8 cellular contexts compared by ENCODE assay signal in the genomic region with DNA sequence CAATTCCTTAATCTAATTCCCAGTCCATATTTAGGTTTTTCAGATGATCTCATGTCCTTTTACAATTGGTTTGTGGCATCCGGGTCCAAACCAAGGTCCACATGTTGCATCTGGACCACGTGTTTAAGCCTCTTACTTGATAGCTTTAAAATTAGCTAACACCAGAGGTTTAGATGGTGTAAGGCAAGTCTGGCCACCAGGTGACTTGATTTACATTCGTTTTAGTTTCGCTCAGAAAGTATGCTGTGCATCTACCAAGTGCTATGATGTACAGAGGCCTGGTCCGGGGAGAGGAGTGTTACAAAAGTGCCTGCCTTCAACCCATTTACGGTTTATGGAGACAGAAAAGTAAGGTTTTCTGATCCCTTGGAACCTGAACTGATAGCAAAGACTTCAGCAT. TPM values are rescaled to one million over a fixed set of nuclear protein-coding genes. Genes with fewer than 3 reads are reported as not detected.
DNase-seq lines count a peak whose midpoint lies in the region; ATAC-seq and TF ChIP-seq lines count a peak whose summit lies in the region.

No MANE protein-coding gene starts in this region.

- in situ Hi-C loops in HAP-1 (cut with MboI; ENCODE audit: low sequenced_read_pairs): no loop called here

- H3K9me3 ChIP-seq in Caco-2 (no peaks in the 10 kb centered on the region), HAP-1 (no peaks in the 10 kb centered on the region), SK-N-MC (ENCODE audit: low read depth, low read length) (no peaks in the 10 kb centered on the region), neural progenitor cell (ENCODE audit: low read depth) (no peaks in the 10 kb centered on the region)

- no peaks in the 10 kb centered on the region for H3K9me3 Mint-ChIP-seq in Caco-2 (ENCODE audit: unreplicated experiment)
- no peaks in the 10 kb centered on the region for H3K9me3 Mint-ChIP-seq in neural progenitor cell

- H3K27ac Mint-ChIP-seq in Caco-2 (ENCODE audit: unreplicated experiment) (peak overlapping the region; percentile 98), neural progenitor cell (peak overlapping the region; percentile 91)

- H3K36me3 Mint-ChIP-seq in Caco-2 (ENCODE audit: insufficient read depth, unreplicated experiment) (peaks cover 43% of the 10 kb centered on the region), neural progenitor cell (peaks cover 9% of the 10 kb centered on the region)

- intact Hi-C loops in Caco-2 (cut with micrococcal nuclease; ENCODE audit: unreplicated experiment): no loop called here
- intact Hi-C loops in dorsolateral prefrontal cortex (cut with DNase I): no loop called here

- peak overlapping the region; percentile 84 for H3K4me2 ChIP-seq in neural progenitor cell

- H3K9ac ChIP-seq in SK-N-MC (ENCODE audit: insufficient read length): peak overlapping the region; percentile 80
- peak overlapping the region; percentile 16 for H3K9ac ChIP-seq in neural progenitor cell

- peaks cover 22% of the 10 kb centered on the region for H3K4me1 ChIP-seq in Caco-2
- H3K4me1 ChIP-seq in HAP-1: peaks cover 28% of the 10 kb centered on the region
- peaks cover 15% of the 10 kb centered on the region for H3K4me1 ChIP-seq in neural progenitor cell

- POLR2A ChIA-PET in Caco-2 (lab: Charles Lee): interaction anchor here (0.5 kb wide), 1 partner anchor 11 kb away, joined by 3 read pairs; no protein-coding TSS in a partner anchor

- no peak for ATAC-seq in GM21528 (IDR thresholded peaks at IDR 0.05; ENCODE audit: low FRiP score, unreplicated experiment)
- no peak for ATAC-seq in HG03342 (IDR thresholded peaks at IDR 0.05; ENCODE audit: unreplicated experiment)

- TF ChIP-seq CTCF in Caco-2 (IDR thresholded peaks at IDR 0.05; ENCODE audit: insufficient read depth in 1 of 2, low read depth in 1 of 2, low read length in 1 of 2, severe bottlenecking in 1 of 2, unreplicated experiment in 1 of 2): no peak
- TF ChIP-seq CTCF in dorsolateral prefrontal cortex (IDR thresholded peaks at IDR 0.05 in 54 of 56, conservative IDR thresholded peaks at IDR 0.05 in 2 of 56; ENCODE audit: low read depth in 1 of 56, partially characterized antibody in 56 of 56): no peak
- TF ChIP-seq CTCF in neural progenitor cell (IDR thresholded peaks at IDR 0.05): no peak

- H3K27me3 Mint-ChIP-seq in Caco-2 (ENCODE audit: insufficient read depth, unreplicated experiment) (no peaks in the 10 kb centered on the region), neural progenitor cell (ENCODE audit: insufficient read depth, low read depth) (peaks cover 2% of the 10 kb centered on the region)

- H3K4me3 ChIP-seq in Caco-2 (ENCODE audit: low read depth, low read length): peak overlapping the region; percentile 77
- H3K4me3 ChIP-seq in HAP-1: peak overlapping the region; percentile 94
- peak overlapping the region; percentile 82 for H3K4me3 ChIP-seq in SK-N-MC
- H3K4me3 ChIP-seq in dorsolateral prefrontal cortex: peak overlapping the region; percentile 53 to 97 (median 90)
- peak overlapping the region; percentile 91 for H3K4me3 ChIP-seq in neural progenitor cell

- CTCF ChIA-PET in Caco-2 (lab: Charles Lee): interaction anchor here (0.9 to 2.5 kb wide), 6 partner anchors 45 to 1191 kb away, joined by 3 to 8 read pairs (median 4); a partner anchor contains a TSS

- H3K36me3 ChIP-seq in Caco-2 (ENCODE audit: control insufficient read depth, insufficient read depth, low read length) (no peaks in the 10 kb centered on the region), HAP-1 (replicated peaks) (peaks cover 19% of the 10 kb centered on the region), SK-N-MC (ENCODE audit: insufficient read depth, low read length) (peaks cover 2% of the 10 kb centered on the region; the same call in 1 of the 2 replicates), neural progenitor cell (peaks cover 8% of the 10 kb centered on the region)

- no peak overlapping the region for H3K27ac ChIP-seq in SK-N-MC
- peak overlapping the region in 56 of 59 donors; percentile 49 to 98 (median 92) for H3K27ac ChIP-seq in dorsolateral prefrontal cortex
- peak overlapping the region; percentile 99 for H3K27ac ChIP-seq in neural progenitor cell

- peaks cover 26% of the 10 kb centered on the region for H4K20me1 ChIP-seq in neural progenitor cell (ENCODE audit: low read depth)

- H3K4me3 Mint-ChIP-seq in Caco-2 (ENCODE audit: unreplicated experiment): peak overlapping the region; percentile 91
- H3K4me3 Mint-ChIP-seq in neural progenitor cell: peak overlapping the region; percentile 92

- peaks cover 44% of the 10 kb centered on the region for H3K79me2 ChIP-seq in neural progenitor cell (ENCODE audit: low read depth)

- no peak overlapping the region for H2AFZ ChIP-seq in neural progenitor cell (replicated peaks)

- DNase-seq in Caco-2 (peak in 1 of 2 experiments; percentile 14), HAP-1 (ENCODE audit: low spot score in 2 of 2) (no peak), SK-N-MC (ENCODE audit: low read depth, low spot score) (no peak), dorsolateral prefrontal cortex (no peak), neural progenitor cell (ENCODE audit: low spot score) (peak; percentile 13), ecto neural progenitor cell (ENCODE audit: low spot score) (no peak)

- H3K4me1 Mint-ChIP-seq in Caco-2 (ENCODE audit: low read depth, unreplicated experiment) (peaks cover 8% of the 10 kb centered on the region), neural progenitor cell (peaks cover 34% of the 10 kb centered on the region)

- H3K27me3 ChIP-seq in Caco-2 (replicated peaks; ENCODE audit: control insufficient read depth, insufficient read depth, low read length) (no peaks in the 10 kb centered on the region), HAP-1 (ENCODE audit: low read depth) (no peaks in the 10 kb centered on the region), dorsolateral prefrontal cortex (no peaks in the 10 kb centered on the region), neural progenitor cell (no peaks in the 10 kb centered on the region)

- H3F3A ChIP-seq in neural progenitor cell (ENCODE audit: low read depth): peaks cover 12% of the 10 kb centered on the region

- no TSS peak for BruUV-seq in Caco-2 (replicated peaks; lab: Mats Ljungman, UMichigan)

RNA-seq across cellular contexts. Expression of a gene that starts 0.9 kb away (rescaled TPM):
- total RNA-seq in Caco-2 (2022) (56.2 and 56.7 TPM in 2 replicates), dorsolateral prefrontal cortex (100 to 1,000 TPM in 6 of 120 experiments, 10 to 100 TPM in 114; 40.9 to 103 (median 76.2) TPM), neural progenitor cell (ENCODE audit: low replicate concordance) (70.1 and 113 TPM in 2 replicates)
